1 cellular context compared by ENCODE assay signal in genomic region chr16:14486520-14487303, GRCh38.
TF ChIP-seq lines count a peak whose summit lies in the region.

No MANE protein-coding gene starts in this region.

TF ChIP-seq in HCT116, 20 proteins besides CTCF, POLR2A, EP300 and RAD21 (continued from another document):
- TF ChIP-seq ATF3 (IDR thresholded peaks at IDR 0.05) (no peak), POLR2AphosphoS5 (IDR thresholded peaks at IDR 0.05; ENCODE audit: low read depth, low read length) (no peak), EGR1 (IDR thresholded peaks at IDR 0.05; ENCODE audit: low read depth) (no peak), ZNF274 (IDR thresholded peaks at IDR 0.05; ENCODE audit: low read depth, low read length) (no peak), TCF7L2 (IDR thresholded peaks at IDR 0.05; ENCODE audit: borderline replicate concordance, extremely low read depth, insufficient read depth, insufficient read length) (peak; percentile 65), ZBTB33 (IDR thresholded peaks at IDR 0.05; ENCODE audit: extremely low read depth, insufficient replicate concordance, low read length) (no peak), EZH2phosphoT487 (IDR thresholded peaks at IDR 0.05; ENCODE audit: borderline replicate concordance) (no peak), EZH2 (IDR thresholded peaks at IDR 0.05) (no peak), REST (IDR thresholded peaks at IDR 0.05; ENCODE audit: low read depth) (no peak), CBX3 (IDR thresholded peaks at IDR 0.05; ENCODE audit: low read depth) (no peak)
